Comparison of ENCODE assay signal across 21 cellular contexts in the genomic region with DNA sequence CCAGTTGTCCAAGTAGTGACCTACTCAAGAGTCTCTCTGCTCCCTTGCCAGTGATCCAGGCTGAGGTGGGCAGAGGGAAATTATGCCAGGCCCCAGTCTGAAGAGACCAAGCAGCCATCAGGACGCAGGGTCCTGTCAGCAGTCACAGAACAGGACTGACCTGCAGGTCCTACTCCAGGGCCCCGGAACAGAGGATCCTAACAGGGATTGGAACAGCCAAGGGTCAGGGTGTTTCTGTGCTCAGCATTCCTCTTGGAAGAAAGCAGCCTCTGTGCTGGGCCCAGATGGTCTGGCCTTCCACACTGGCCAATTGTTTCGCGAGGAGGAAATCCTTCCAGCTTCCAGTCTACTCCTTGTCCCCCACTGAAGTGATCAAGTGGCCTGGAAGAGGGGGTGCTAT. TPM values are rescaled to one million over a fixed set of nuclear protein-coding genes. Genes with fewer than 3 reads are reported as not detected.
DNase-seq lines count a peak whose midpoint lies in the region; ATAC-seq, FAIRE-seq and TF ChIP-seq lines count a peak whose summit lies in the region.
"Had no signal": no experiment of that assay in that cellular context is flagged by ENCODE, and none has a peak within 500 bp of the region (broad histone marks: within the 10 kb centered on the region; RNA-seq: fewer than 3 reads in every experiment).

No MANE protein-coding gene starts in this region.

- TF ChIP-seq CTCF in dorsolateral prefrontal cortex (IDR thresholded peaks at IDR 0.05 in 54 of 56, conservative IDR thresholded peaks at IDR 0.05 in 2 of 56; ENCODE audit: low read depth in 1 of 56, partially characterized antibody in 56 of 56) = peak in 2 of 56 donors; percentile 17 to 32
- no peak for TF ChIP-seq CTCF in upper lobe of right lung (IDR thresholded peaks at IDR 0.05)
- no peak for TF ChIP-seq CTCF in spleen (IDR thresholded peaks at IDR 0.05 in 8 of 11, conservative IDR thresholded peaks at IDR 0.05 in 3 of 11)
- TF ChIP-seq CTCF in ascending aorta (IDR thresholded peaks at IDR 0.05) = no peak

- TF ChIP-seq POLR2A in spleen (IDR thresholded peaks at IDR 0.05) (no peak), GM12891 (IDR thresholded peaks at IDR 0.05; ENCODE audit: low read depth, low read length) (no peak)

- H3K4me1 ChIP-seq in upper lobe of right lung (no peaks in the 10 kb centered on the region), spleen (no peaks in the 10 kb centered on the region), ascending aorta (no peaks in the 10 kb centered on the region)
- H3K4me1 ChIP-seq: BE2C had no signal

- H3K27me3 ChIP-seq in dorsolateral prefrontal cortex (no peaks in the 10 kb centered on the region), upper lobe of right lung (no peaks in the 10 kb centered on the region), spleen (replicated peaks in 1 of 7) (peaks cover 0 to 10% (median 0%) of the 10 kb centered on the region in 7 donors), ascending aorta (no peaks in the 10 kb centered on the region)
- H3K27me3 ChIP-seq: BE2C had no signal

- peak in 8 of 10 donors; percentile 50 to 78 (median 64) for DNase-seq in dorsolateral prefrontal cortex
- DNase-seq in medulla oblongata (ENCODE audit: extremely low spot score) = peak; percentile 89
- DNase-seq in pons (ENCODE audit: low spot score) = peak; percentile 96
- DNase-seq in upper lobe of right lung = no peak
- no peak for DNase-seq in spleen
- DNase-seq in activated CD4-positive, alpha-beta T cell treated with anti-CD3 and anti-CD28 coated beads, Interleukin-2, amount 50 U/mL, for 48 hours = no peak
- no peak for DNase-seq in ascending aorta (ENCODE audit: low spot score in 2 of 2)
- no peak for DNase-seq in GM12891 (ENCODE audit: insufficient read length, low spot score)
- DNase-seq: BE2C; CD4-positive, alpha-beta memory T cell; DMS79; MV-4-11; NCI-H1417; NCI-H2029; NCI-H2171 treated with DMSO at 0.1 percent for 48 hours; NCI-H748 treated with DMSO at 0.1 percent for 48 hours had no signal

- H3K36me3 ChIP-seq in upper lobe of right lung (no peaks in the 10 kb centered on the region), spleen (no peaks in the 10 kb centered on the region), ascending aorta (no peaks in the 10 kb centered on the region)
- H3K36me3 ChIP-seq: BE2C had no signal

- intact Hi-C loops in dorsolateral prefrontal cortex (cut with DNase I) (loop anchor here in 1 of 2 donors (10.0 kb wide), 1 partner anchor 100 kb away; no protein-coding TSS in a partner anchor), upper lobe of right lung (cut with DNase I) (no loop called here), spleen (cut with DNase I; ENCODE audit: low total_unique reads) (no loop called here), ascending aorta (cut with DNase I) (no loop called here)

- H3K27ac ChIP-seq in dorsolateral prefrontal cortex (peak overlapping the region in 22 of 59 donors; percentile 2 to 73 (median 44)), upper lobe of right lung (no peak overlapping the region), spleen (no peak overlapping the region), ascending aorta (no peak overlapping the region)
- H3K27ac ChIP-seq: RWPE1 had no signal

- 82 to 100% (median 88%) methylated on average over 2 to 4 of the region's 4 CpGs for WGBS in spleen, 5 donors

- peak; percentile 36 for ATAC-seq in upper lobe of right lung
- ATAC-seq: GM23338, HCT116, K562 had no signal

- FAIRE-seq in GM12891 (lab: Jason Lieb, UNC) = no peak
- FAIRE-seq: D721Med, K562 had no signal

- H3K4me3 ChIP-seq in dorsolateral prefrontal cortex (no peak overlapping the region), upper lobe of right lung (no peak overlapping the region), spleen (no peak overlapping the region), ascending aorta (no peak overlapping the region)
- H3K4me3 ChIP-seq: GM23338, K562 had no signal

- no peaks in the 10 kb centered on the region for H3K9me3 ChIP-seq in upper lobe of right lung
- H3K9me3 ChIP-seq in spleen = no peaks in the 10 kb centered on the region
- H3K9me3 ChIP-seq in ascending aorta = no peaks in the 10 kb centered on the region
- H3K9me3 ChIP-seq: BE2C had no signal

TF ChIP-seq in GM12891, 5 proteins besides CTCF, POLR2A, EP300 and RAD21:
- TF ChIP-seq POLR2AphosphoS5 (IDR thresholded peaks at IDR 0.05; ENCODE audit: low read depth, low read length) = no peak
- no peak for TF ChIP-seq POU2F2 (IDR thresholded peaks at IDR 0.05; ENCODE audit: low read depth, low read length)
- no peak for TF ChIP-seq TAF1 (IDR thresholded peaks at IDR 0.05; ENCODE audit: low read depth, low read length)
- TF ChIP-seq PAX5 (IDR thresholded peaks at IDR 0.05; ENCODE audit: insufficient read depth, low read length, severe bottlenecking) = no peak
- TF ChIP-seq SPI1 (IDR thresholded peaks at IDR 0.05; ENCODE audit: low read depth, low read length) = no peak

RNA-seq across cellular contexts. Expression of gene USP1, which starts 41.6 kb away (rescaled TPM):
- total RNA-seq in dorsolateral prefrontal cortex (10 to 100 TPM; 14.0 to 24.9 (median 20.8) TPM), upper lobe of right lung (23.8 TPM), spleen (10 to 100 TPM; 24.6 to 29.6 (median 26.4) TPM), ascending aorta (19.4 TPM)
- 10 to 100 TPM in 2 of 3 donors, 1 to 10 TPM in 1; 9.2 to 16.7 (median 13.5) TPM for polyA plus RNA-seq in spleen
- polyA plus RNA-seq in GM12891 (2012; ENCODE audit: low read depth, missing spikeins) = 21.5 TPM

Comparison
In these comparisons a context has a peak if more than half of its experiments do, and no peak if none do; other contexts are left out.
1. DNase-seq: peak in dorsolateral prefrontal cortex (8 of 10), medulla oblongata (single experiment) and pons (single experiment); none in upper lobe of right lung (single experiment), spleen (single experiment), activated CD4-positive, alpha-beta T cell treated with anti-CD3 and anti-CD28 coated beads, Interleukin-2, amount 50 U/mL, for 48 hours (0 of 2), ascending aorta (0 of 2) and GM12891 (single experiment).